Comparison of ENCODE assay signal across 15 cellular contexts in the genomic region with DNA sequence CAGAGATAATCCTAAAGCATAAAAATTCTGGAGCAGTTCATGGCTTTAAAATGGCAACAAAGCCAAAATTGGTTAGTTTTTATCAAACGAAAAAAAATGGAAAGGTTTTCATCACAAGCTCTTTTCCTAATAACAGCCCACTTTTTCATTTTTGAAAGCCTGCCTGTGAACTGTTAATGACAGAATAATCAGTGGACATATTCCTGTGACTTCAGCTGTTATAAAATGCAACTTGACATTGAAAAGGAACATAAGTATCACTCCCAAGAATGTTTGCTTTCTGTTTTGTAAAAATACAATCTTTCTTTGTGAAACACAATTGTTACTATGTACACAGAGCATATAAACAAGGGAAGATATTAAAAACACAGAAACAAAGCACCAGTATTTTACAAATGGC. TPM values are rescaled to one million over a fixed set of nuclear protein-coding genes. Genes with fewer than 3 reads are reported as not detected.
"Had no signal": no experiment of that assay in that cellular context is flagged by ENCODE, and none has a peak within 500 bp of the region (broad histone marks: within the 10 kb centered on the region; RNA-seq: fewer than 3 reads in every experiment).

No MANE protein-coding gene starts in this region.

- H3K4me1 ChIP-seq: ascending aorta had no signal

- H3K36me3 ChIP-seq: ascending aorta, ovary, stomach had no signal

- H3K4me1 Mint-ChIP-seq: activated CD4-positive, alpha-beta memory T cell treated with anti-CD3 and anti-CD28 coated beads, Interleukin-2, amount 10 ng/mL, durations not matched to agents 7 days and 5 days had no signal

- FAIRE-seq: urothelium cell line had no signal

- H3K27ac Mint-ChIP-seq: activated CD4-positive, alpha-beta memory T cell treated with anti-CD3 and anti-CD28 coated beads, Interleukin-2, amount 10 ng/mL, durations not matched to agents 7 days and 5 days; activated T-cell treated with anti-CD3 and anti-CD28 coated beads, Interleukin-2, amount 50 U/mL, for 72 hours; endodermal cell had no signal

- H3K27me3 Mint-ChIP-seq: activated CD4-positive, alpha-beta memory T cell treated with anti-CD3 and anti-CD28 coated beads, Interleukin-2, amount 10 ng/mL, durations not matched to agents 7 days and 5 days had no signal

- H3K4me3 ChIP-seq: ascending aorta, ovary, stomach had no signal

- H3K27me3 ChIP-seq: ascending aorta, ovary, stomach had no signal

- H3K4me3 Mint-ChIP-seq: activated CD4-positive, alpha-beta memory T cell treated with anti-CD3 and anti-CD28 coated beads, Interleukin-2, amount 10 ng/mL, durations not matched to agents 7 days and 5 days; activated T-cell treated with anti-CD3 and anti-CD28 coated beads, Interleukin-2, amount 50 U/mL, for 72 hours; endodermal cell had no signal

- H3K9me3 ChIP-seq: ascending aorta, ovary had no signal

- H3K27ac ChIP-seq: ascending aorta, ovary, stomach had no signal

- ATAC-seq: activated T-cell treated with anti-CD3 and anti-CD28 coated beads, Interleukin-2, amount 50 U/mL, for 72 hours; left colon had no signal

- DNase-seq: activated CD4-positive, alpha-beta memory T cell treated with anti-CD3 and anti-CD28 coated beads, Interleukin-2, amount 10 ng/mL, durations not matched to agents 7 days and 5 days; activated gamma-delta T cell treated with Interleukin-2 at 50 U/mL for 16 hours; activated T-cell treated with anti-CD3 and anti-CD28 coated beads, Interleukin-2, amount 50 U/mL, for 72 hours; hypothalamus; left colon; ovary; stimulated activated CD4-positive, alpha-beta T cell treated with anti-CD3 and anti-CD28 coated beads, Interleukin-15, amount 100 ng/mL, for 24 hours; stimulated activated CD4-positive, alpha-beta T cell treated with anti-CD3 and anti-CD28 coated beads, Interleukin-4, amount 100 ng/mL, for 4 hours; stomach had no signal

RNA-seq across cellular contexts. Expression of a gene that starts 26.6 kb away (rescaled TPM):
- total RNA-seq: ascending aorta, chondrocyte, dermis microvascular lymphatic vessel endothelial cell, skeletal muscle tissue had no signal
